ENCODE assay signal across 1 cellular context in genomic region chr14:50964683-50965390, GRCh38.
TF ChIP-seq lines count a peak whose summit lies in the region.

No MANE protein-coding gene starts in this region.

TF ChIP-seq in HepG2, 621 proteins besides CTCF, POLR2A, EP300 and RAD21 (continued from another document):
- TF ChIP-seq AFF4 (CRISPR knock-in tag; IDR thresholded peaks at IDR 0.05) (no peak), ARID5B (CRISPR knock-in tag; IDR thresholded peaks at IDR 0.05) (peak; percentile 53; the same call in 1 of the 2 replicates), FOXA3 (CRISPR knock-in tag; IDR thresholded peaks at IDR 0.05) (peak; percentile 28; the same call in 1 of the 2 replicates), TFAP4 (IDR thresholded peaks at IDR 0.05; ENCODE audit: borderline replicate concordance, low read depth) (peak; percentile 96), CENPBD1 (CRISPR knock-in tag; IDR thresholded peaks at IDR 0.05; ENCODE audit: borderline replicate concordance, low read depth) (no peak), ZNF574 (CRISPR knock-in tag; IDR thresholded peaks at IDR 0.05) (no peak), SOX5 (CRISPR knock-in tag; IDR thresholded peaks at IDR 0.05; ENCODE audit: borderline replicate concordance) (peak; percentile 15; the same call in 1 of the 2 replicates), CHCHD3 (CRISPR knock-in tag; IDR thresholded peaks at IDR 0.05) (no peak), ZNF513 (CRISPR knock-in tag; conservative IDR thresholded peaks at IDR 0.05) (no peak), ZNF891 (CRISPR knock-in tag; IDR thresholded peaks at IDR 0.05) (no peak), ZNF354B (CRISPR knock-in tag; IDR thresholded peaks at IDR 0.05) (no peak), FOXA1 (IDR thresholded peaks at IDR 0.05) (no peak), FOXA1 (CRISPR knock-in tag; IDR thresholded peaks at IDR 0.05) (0 out of 2 replicates have a peak, but pooled peaks have one; percentile 11), KDM1A (CRISPR knock-in tag; IDR thresholded peaks at IDR 0.05) (no peak), ARNTL (CRISPR knock-in tag; IDR thresholded peaks at IDR 0.05) (no peak), SAP130 (CRISPR knock-in tag; IDR thresholded peaks at IDR 0.05; ENCODE audit: low read depth) (peak; percentile 76)
